12 cellular contexts compared by ENCODE assay signal in genomic region chr6:47483516-47483852, GRCh38. TPM values are rescaled to one million over a fixed set of nuclear protein-coding genes. Genes with fewer than 3 reads are reported as not detected.
DNase-seq lines count a peak whose midpoint lies in the region; ATAC-seq, FAIRE-seq and TF ChIP-seq lines count a peak whose summit lies in the region.
"Had no signal": no experiment of that assay in that cellular context is flagged by ENCODE, and none has a peak within 500 bp of the region (broad histone marks: within the 10 kb centered on the region; RNA-seq: fewer than 3 reads in every experiment).

No MANE protein-coding gene starts in this region.

- no peak overlapping the region for H2AFZ ChIP-seq in astrocyte (ENCODE audit: low read depth, low read length)

- peak overlapping the region; percentile 77 for H3K4me2 ChIP-seq in astrocyte (ENCODE audit: low read length)

- intact Hi-C loops in aorta (cut with DNase I), result no loop called here

- H3K4me1 ChIP-seq in astrocyte (ENCODE audit: insufficient read depth, low read length), result peaks cover 26% of the 10 kb centered on the region
- H3K4me1 ChIP-seq in aorta (ENCODE audit: control insufficient read depth in 1 of 2, insufficient read depth in 2 of 2, low read length in 2 of 2), result peaks cover 0 to 5% of the 10 kb centered on the region in 2 donors

- no peaks in the 10 kb centered on the region for H3K27me3 ChIP-seq in astrocyte (ENCODE audit: insufficient read depth, low read length)
- H3K27me3 ChIP-seq in aorta (ENCODE audit: control insufficient read depth in 1 of 2, insufficient read depth in 2 of 2, low read length in 1 of 2), result no peaks in the 10 kb centered on the region

- H3K9me3 ChIP-seq in astrocyte (ENCODE audit: insufficient read depth, low read depth, low read length) (no peaks in the 10 kb centered on the region), aorta (ENCODE audit: control insufficient read depth, low read length) (no peaks in the 10 kb centered on the region)

- H3K27me3 Mint-ChIP-seq in astrocyte (ENCODE audit: low read depth, unreplicated experiment) (no peaks in the 10 kb centered on the region), osteocyte (ENCODE audit: unreplicated experiment) (no peaks in the 10 kb centered on the region)

- no peaks in the 10 kb centered on the region for H3K36me3 Mint-ChIP-seq in astrocyte (ENCODE audit: low read depth, unreplicated experiment)
- H3K36me3 Mint-ChIP-seq in osteocyte (ENCODE audit: unreplicated experiment), result no peaks in the 10 kb centered on the region

- H3K36me3 ChIP-seq in astrocyte (ENCODE audit: insufficient read depth, low read length) (no peaks in the 10 kb centered on the region), aorta (ENCODE audit: control insufficient read depth in 1 of 2, insufficient read depth in 2 of 2, low read length in 1 of 2) (no peaks in the 10 kb centered on the region)

- no peak overlapping the region for H3K4me3 ChIP-seq in astrocyte (ENCODE audit: insufficient read depth, low read depth, low read length)
- no peak overlapping the region for H3K4me3 ChIP-seq in aorta (ENCODE audit: low read length in 2 of 2)
- H3K4me3 ChIP-seq: SK-N-MC had no signal

- DNase-seq in astrocyte (ENCODE audit: low read depth), result no peak
- DNase-seq in osteocyte (ENCODE audit: extremely low spot score, unreplicated experiment), result no peak
- DNase-seq in activated CD8-positive, alpha-beta memory T cell treated with anti-CD3 and anti-CD28 coated beads for 24 hours, result no peak
- no peak for DNase-seq in aorta
- no peak for DNase-seq in retina
- DNase-seq in urothelium cell line (ENCODE audit: low spot score), result no peak
- DNase-seq: activated T-cell treated with anti-CD3 and anti-CD28 coated beads, Interleukin-2, amount 50 U/mL, for 1 hour; effector memory CD4-positive, alpha-beta T cell; NCI-H1436 treated with DMSO at 0.1 percent for 48 hours had no signal

- H3K9me3 Mint-ChIP-seq in astrocyte (ENCODE audit: unreplicated experiment) (no peaks in the 10 kb centered on the region), osteocyte (ENCODE audit: unreplicated experiment) (no peaks in the 10 kb centered on the region)

- FAIRE-seq in astrocyte (lab: Jason Lieb, UNC), result no peak
- FAIRE-seq in urothelium cell line (lab: Jason Lieb, UNC), result no peak

- ATAC-seq in GM19025 (IDR thresholded peaks at IDR 0.05; ENCODE audit: low read depth, unreplicated experiment) (peak; percentile 18), HG02884 (IDR thresholded peaks at IDR 0.05; ENCODE audit: unreplicated experiment) (peak; percentile 35), aorta (ENCODE audit: low FRiP score) (no peak)

- TF ChIP-seq CTCF in astrocyte (IDR thresholded peaks at IDR 0.05; ENCODE audit: insufficient read depth, low read depth, low read length), result no peak
- no peak for TF ChIP-seq CTCF in osteocyte (IDR thresholded peaks at IDR 0.05)

- peaks cover 41% of the 10 kb centered on the region for H3K4me1 Mint-ChIP-seq in astrocyte (ENCODE audit: low read depth, unreplicated experiment)
- H3K4me1 Mint-ChIP-seq in osteocyte (ENCODE audit: unreplicated experiment), result peaks cover 56% of the 10 kb centered on the region

- H3K27ac Mint-ChIP-seq in astrocyte (ENCODE audit: unreplicated experiment) (peak overlapping the region; percentile 87), osteocyte (ENCODE audit: unreplicated experiment) (peak overlapping the region; percentile 64)

- peak overlapping the region; percentile 64 for H3K9ac ChIP-seq in astrocyte (ENCODE audit: low read length)

- peak overlapping the region; percentile 94 for H3K27ac ChIP-seq in astrocyte (ENCODE audit: low read depth, low read length)
- H3K27ac ChIP-seq in aorta (ENCODE audit: low read depth in 1 of 2, low read length in 2 of 2), result no peak overlapping the region
- H3K27ac ChIP-seq: SK-N-MC had no signal

- peaks cover 90% of the 10 kb centered on the region for H3K79me2 ChIP-seq in astrocyte (ENCODE audit: insufficient read depth, low read length)

- peaks cover 48% of the 10 kb centered on the region for H4K20me1 ChIP-seq in astrocyte (ENCODE audit: insufficient read depth, low read length)

- H3K4me3 Mint-ChIP-seq in astrocyte (ENCODE audit: unreplicated experiment), result peak overlapping the region; percentile 70
- no peak overlapping the region for H3K4me3 Mint-ChIP-seq in osteocyte (ENCODE audit: unreplicated experiment)

RNA-seq across cellular contexts. Expression of gene CD2AP, which starts 5.9 kb away (rescaled TPM):
- total RNA-seq in astrocyte (68.8 and 73.8 TPM in 2 replicates), osteocyte (17.6 and 18.1 TPM in 2 replicates), aorta (10 to 100 TPM; 25.2 to 33.4 TPM)
- polyA plus RNA-seq in aorta, result 10 to 100 TPM in 1 of 2 donors, 1 to 10 TPM in 1; 6.8 to 19.2 TPM
